Comparison of ENCODE assay signal across 11 cellular contexts in genomic region chr5:150377964-150378694, GRCh38. TPM values are rescaled to one million over a fixed set of nuclear protein-coding genes. Genes with fewer than 3 reads are reported as not detected.
DNase-seq lines count a peak whose midpoint lies in the region; ATAC-seq and TF ChIP-seq lines count a peak whose summit lies in the region.
"Had no signal": no experiment of that assay in that cellular context is flagged by ENCODE, and none has a peak within 500 bp of the region (broad histone marks: within the 10 kb centered on the region; RNA-seq: fewer than 3 reads in every experiment).

No MANE protein-coding gene starts in this region.

- ATAC-seq in SK-N-SH treated with all-trans-retinoic acid at 6 μM for 48 hours (peak; percentile 90), sciatic nerve (peak; percentile 9)
- ATAC-seq: WTC11 had no signal

- intact Hi-C loops in sciatic nerve (cut with DNase I), result no loop called here

- DNase-seq in GM03348 (ENCODE audit: low spot score), result peak; percentile 84
- DNase-seq in fibroblast of the aortic adventitia (ENCODE audit: low read depth), result peak; percentile 85
- DNase-seq in sciatic nerve (ENCODE audit: low spot score), result no peak
- no peak for DNase-seq in stimulated activated CD4-positive, alpha-beta T cell treated with anti-CD3 and anti-CD28 coated beads, Interleukin-1b, Interleukin-23, amount 100 ng/mL, for 48 hours
- DNase-seq in NCI-H446 treated with DMSO at 0.1 percent for 48 hours (lab: John Stamatoyannopoulos, UW), result no peak
- DNase-seq in NCI-H748 (lab: John Stamatoyannopoulos, UW; ENCODE audit: unreplicated experiment), result no peak
- DNase-seq in mucosa of gallbladder (ENCODE audit: low spot score), result no peak
- DNase-seq: head of caudate nucleus, NCI-H1048 had no signal

- no peak overlapping the region for H3K4me3 ChIP-seq in fibroblast of the aortic adventitia (ENCODE audit: low read depth, low read length)

- no peak for TF ChIP-seq CTCF in fibroblast of the aortic adventitia (IDR thresholded peaks at IDR 0.05; ENCODE audit: insufficient read depth, low read length)

TF ChIP-seq in SK-N-SH treated with all-trans-retinoic acid at 6 μM for 48 hours, 23 proteins besides CTCF, POLR2A, EP300 and RAD21:
- no peak for TF ChIP-seq ARNTL (CRISPR knock-in tag; IDR thresholded peaks at IDR 0.05; ENCODE audit: borderline replicate concordance, low read depth)
- peak; percentile 84 for TF ChIP-seq ZC3H10 (CRISPR knock-in tag; IDR thresholded peaks at IDR 0.05)
- TF ChIP-seq ESRRG (CRISPR knock-in tag; IDR thresholded peaks at IDR 0.05), result peak; percentile 59; the same call in 1 of the 2 replicates
- peak; percentile 81; the same call in 1 of the 2 replicates for TF ChIP-seq CSDC2 (CRISPR knock-in tag; IDR thresholded peaks at IDR 0.05)
- no peak; the same call in 1 of the 2 replicates for TF ChIP-seq PATZ1 (CRISPR knock-in tag; IDR thresholded peaks at IDR 0.05; ENCODE audit: borderline replicate concordance)
- no peak; the same call in 1 of the 2 replicates for TF ChIP-seq POU6F1 (CRISPR knock-in tag; IDR thresholded peaks at IDR 0.05; ENCODE audit: borderline replicate concordance, low read depth)
- TF ChIP-seq PPARA (CRISPR knock-in tag; IDR thresholded peaks at IDR 0.05; ENCODE audit: borderline replicate concordance), result no peak
- peak; percentile 31; the same call in 1 of the 2 replicates for TF ChIP-seq RARB (CRISPR knock-in tag; IDR thresholded peaks at IDR 0.05)
- no peak; the same call in 1 of the 2 replicates for TF ChIP-seq ZFP3 (CRISPR knock-in tag; IDR thresholded peaks at IDR 0.05)
- no peak for TF ChIP-seq ZNF565 (CRISPR knock-in tag; conservative IDR thresholded peaks at IDR 0.05; ENCODE audit: low read depth)
- peak; percentile 49; the same call in 1 of the 2 replicates for TF ChIP-seq TSHZ2 (CRISPR knock-in tag; IDR thresholded peaks at IDR 0.05)
- TF ChIP-seq TCF4 (CRISPR knock-in tag; IDR thresholded peaks at IDR 0.05; ENCODE audit: borderline replicate concordance), result peak; percentile 72
- no peak for TF ChIP-seq BACH2 (CRISPR knock-in tag; IDR thresholded peaks at IDR 0.05; ENCODE audit: borderline replicate concordance)
- TF ChIP-seq SNAI2 (CRISPR knock-in tag; IDR thresholded peaks at IDR 0.05), result peak; percentile 74
- peak; percentile 88 for TF ChIP-seq ISL1 (CRISPR knock-in tag; IDR thresholded peaks at IDR 0.05)
- TF ChIP-seq ZNF8 (CRISPR knock-in tag; IDR thresholded peaks at IDR 0.05), result no peak
- TF ChIP-seq TOX (CRISPR knock-in tag; IDR thresholded peaks at IDR 0.05; ENCODE audit: borderline replicate concordance), result no peak
- TF ChIP-seq ZFP30 (CRISPR knock-in tag; IDR thresholded peaks at IDR 0.05), result peak; percentile 35; the same call in 1 of the 2 replicates

RNA-seq across cellular contexts. Expression of gene TCOF1, which starts 20.6 kb away (rescaled TPM):
- total RNA-seq in fibroblast of the aortic adventitia (ENCODE audit: low replicate concordance) (8.3 and 23.1 TPM in 2 replicates), sciatic nerve (30.0 TPM), mucosa of gallbladder (29.4 TPM)

RNA-seq across cellular contexts. Expression of gene CD74, which starts 34.6 kb away (rescaled TPM):
- total RNA-seq in fibroblast of the aortic adventitia (ENCODE audit: low replicate concordance), result 0.41 and 1.1 TPM in 2 replicates
- 989 TPM for total RNA-seq in sciatic nerve
- total RNA-seq in mucosa of gallbladder, result 1,336 TPM

Comparison
In these comparisons a context has a peak if more than half of its experiments do, and no peak if none do; other contexts are left out.
1. DNase-seq: peak in GM03348 (single experiment) and fibroblast of the aortic adventitia (single experiment); none in sciatic nerve (single experiment), stimulated activated CD4-positive, alpha-beta T cell treated with anti-CD3 and anti-CD28 coated beads, Interleukin-1b, Interleukin-23, amount 100 ng/mL, for 48 hours (single experiment), NCI-H446 treated with DMSO at 0.1 percent for 48 hours (single experiment), NCI-H748 (single experiment) and mucosa of gallbladder (single experiment).
2. RNA of gene CD74, which starts 34.6 kb away (total RNA-seq): 1,336 TPM in mucosa of gallbladder (single experiment) and 989 TPM in sciatic nerve (single experiment); 0.41 to 1.1 TPM in fibroblast of the aortic adventitia; every median in the first group is over 100 times any median in the second.